In genomic region chr12:50110127-50110761, GRCh38 we compare ENCODE assay signal across 7 cellular contexts. TPM values are rescaled to one million over a fixed set of nuclear protein-coding genes. Genes with fewer than 3 reads are reported as not detected.
DNase-seq lines count a peak whose midpoint lies in the region; ATAC-seq, FAIRE-seq and TF ChIP-seq lines count a peak whose summit lies in the region.

No MANE protein-coding gene starts in this region.

- H3K4me1 Mint-ChIP-seq in osteocyte (ENCODE audit: unreplicated experiment) = peaks cover 34% of the 10 kb centered on the region

- H3K79me2 ChIP-seq in H1 (ENCODE audit: control insufficient read depth in 1 of 2, insufficient read depth in 2 of 2, low read length in 2 of 2) = peaks cover 0 to 13% of the 10 kb centered on the region in 2 experiments; a peak in 2 of 4 replicates

- H3K9me3 ChIP-seq in H1 (ENCODE audit: insufficient read depth in 2 of 2, low read depth in 1 of 2, low read length in 1 of 2) = no peaks in the 10 kb centered on the region

- 0 out of 2 replicates have a peak overlapping the region, but pooled peaks have one; percentile 47 for H2BK5ac ChIP-seq in H1 (ENCODE audit: low read depth, low read length)

- no peak overlapping the region for H4K91ac ChIP-seq in H1 (replicated peaks; ENCODE audit: insufficient read length, low read length)

- H3K9me3 Mint-ChIP-seq in osteocyte (ENCODE audit: unreplicated experiment) = no peaks in the 10 kb centered on the region

- 71% methylated on average over 6 of the region's 8 CpGs; no CpG with 5 or more reads in 1 of the 2 experiments for WGBS in H1 (ENCODE audit: extremely low coverage in 1 of 2, insufficient coverage in 1 of 2, insufficient read length in 1 of 2, insufficient replicate concordance in 2 of 2, low coverage in 1 of 2, low lambda C conversion rate in 2 of 2, missing lambda C conversion rate in 1 of 2), 2 experiments

- H3K4me1 ChIP-seq in H1 (replicated peaks in 1 of 4; ENCODE audit: control insufficient read depth in 3 of 4, insufficient read depth in 4 of 4, low read length in 3 of 4) = peaks cover 10 to 15% (median 12%) of the 10 kb centered on the region in 4 experiments

- TF ChIP-seq EP300 in H1 (IDR thresholded peaks at IDR 0.05; ENCODE audit: borderline replicate concordance in 1 of 2, low read depth in 2 of 2, low read length in 2 of 2) = no peak

- no peak for TF ChIP-seq CTCF in H1 (IDR thresholded peaks at IDR 0.05; ENCODE audit: control extremely low read depth in 1 of 3, insufficient read depth in 1 of 3, low read depth in 1 of 3, low read length in 3 of 3)
- TF ChIP-seq CTCF in osteocyte (IDR thresholded peaks at IDR 0.05) = no peak

- POLR2A ChIA-PET in H1 (lab: Charles Lee; ENCODE audit: partially characterized antibody) = interaction anchor here (0.8 to 27.1 kb wide), 9 partner anchors 16 to 144 kb away, joined by 3 to 457 read pairs (median 6); partner anchors contain the start of genes CERS5, GPD1 and SMARCD1

- FAIRE-seq in GM12892 (lab: Jason Lieb, UNC) (peak; percentile 84), H1 (lab: Jason Lieb, UNC) (no peak)

- CTCF ChIA-PET in H1 (lab: Charles Lee; ENCODE audit: partially characterized antibody) = interaction anchor here (0.6 to 32.9 kb wide), 28 partner anchors 8 to 294 kb away, joined by 3 to 625 read pairs (median 5); partner anchors contain the start of genes CERS5, GPD1, LIMA1 and SMARCD1

- H3K4me3 ChIP-seq in H1 (ENCODE audit: extremely low read depth in 1 of 4, insufficient read depth in 2 of 4, low read depth in 3 of 4, low read length in 4 of 4) = peak overlapping the region in 1 of 4 experiments; percentile 20; a peak in 1 of 8 replicates

- no peaks in the 10 kb centered on the region for H3K36me3 ChIP-seq in H1 (ENCODE audit: control insufficient read depth in 2 of 4, insufficient read depth in 4 of 4, low read length in 3 of 4)

- H3K14ac ChIP-seq in H1 (ENCODE audit: insufficient read length) = no peak overlapping the region

- no peak overlapping the region for H3K56ac ChIP-seq in H1 (replicated peaks; ENCODE audit: insufficient read length, low read depth, low read length)

- H3K27me3 ChIP-seq in H1 (replicated peaks in 1 of 4; ENCODE audit: control insufficient read depth in 3 of 4, extremely low read depth in 1 of 4, insufficient read depth in 3 of 4, low read length in 3 of 4) = no peaks in the 10 kb centered on the region

- peaks cover 0 to 2% of the 10 kb centered on the region in 2 experiments for H4K20me1 ChIP-seq in H1 (replicated peaks in 1 of 2; ENCODE audit: control insufficient read depth in 1 of 2, insufficient read depth in 2 of 2, low read length in 2 of 2)

- H3K79me1 ChIP-seq in H1 (ENCODE audit: low read depth, low read length) = no peaks in the 10 kb centered on the region

- no peak overlapping the region for H3K23ac ChIP-seq in H1 (ENCODE audit: insufficient read length)

- peak overlapping the region; percentile 46; the same call in 1 of the 2 replicates for H2AFZ ChIP-seq in H1 (ENCODE audit: low read length)

- no peaks in the 10 kb centered on the region for H3K36me3 Mint-ChIP-seq in osteocyte (ENCODE audit: unreplicated experiment)

- H3K4me2 ChIP-seq in H1 (ENCODE audit: insufficient read depth in 1 of 2, low read depth in 2 of 2, low read length in 2 of 2) = peak overlapping the region; percentile 68 to 71; a peak in 3 of 4 replicates

- H3K4ac ChIP-seq in H1 (replicated peaks; ENCODE audit: insufficient read length, low read depth, low read length) = no peak overlapping the region

- peak overlapping the region; percentile 68 for H3K18ac ChIP-seq in H1 (ENCODE audit: extremely low read depth, low read length)

- H3K23me2 ChIP-seq in H1 (ENCODE audit: low read depth, low read length) = peaks cover 8% of the 10 kb centered on the region

- H3K4me3 Mint-ChIP-seq in osteocyte (ENCODE audit: unreplicated experiment) = peak overlapping the region; percentile 27

- peak overlapping the region; percentile 95 for H3K27ac Mint-ChIP-seq in osteocyte (ENCODE audit: unreplicated experiment)

- H4K8ac ChIP-seq in H1 (ENCODE audit: extremely low read depth, insufficient read depth, low read length) = 0 out of 2 replicates have a peak overlapping the region, but pooled peaks have one; percentile 35

- ATAC-seq in activated CD4-positive, CD25-positive, alpha-beta regulatory T cell treated with anti-CD3 and anti-CD28 coated beads, Interleukin-2, amount 50 U/mL, for 24 hours = no peak
- no peak for ATAC-seq in GM19467 (IDR thresholded peaks at IDR 0.05; ENCODE audit: unreplicated experiment)

- no peak overlapping the region for H2AK5ac ChIP-seq in H1 (ENCODE audit: low read depth, low read length)

- peak overlapping the region; percentile 88; the same call in 1 of the 2 replicates for H2BK12ac ChIP-seq in H1 (ENCODE audit: low read depth, low read length)

- 0 out of 2 replicates have a peak overlapping the region, but pooled peaks have one; percentile 13 for H2BK15ac ChIP-seq in H1 (ENCODE audit: low read length)

- H3K27me3 Mint-ChIP-seq in osteocyte (ENCODE audit: unreplicated experiment) = no peaks in the 10 kb centered on the region

- no peak overlapping the region for H2BK120ac ChIP-seq in H1 (replicated peaks; ENCODE audit: low read depth, low read length)

- no peak overlapping the region for H3K27ac ChIP-seq in H1 (ENCODE audit: low read depth, low read length)

- peak overlapping the region; percentile 11; the same call in 1 of the 2 replicates for H2BK20ac ChIP-seq in H1 (ENCODE audit: low read length)

- TF ChIP-seq POLR2A in GM12892 (IDR thresholded peaks at IDR 0.05; ENCODE audit: low read depth, low read length) = no peak
- no peak for TF ChIP-seq POLR2A in H1 (IDR thresholded peaks at IDR 0.05; ENCODE audit: control extremely low read depth in 1 of 2, low read depth in 2 of 2, low read length in 2 of 2)

- no peak for TF ChIP-seq RAD21 in H1 (IDR thresholded peaks at IDR 0.05 in 1 of 2, conservative IDR thresholded peaks at IDR 0.05 in 1 of 2; ENCODE audit: low read depth in 2 of 2, low read length in 2 of 2)

- peak; percentile 52 for DNase-seq in GM12892 (ENCODE audit: insufficient read length)
- DNase-seq in NCI-H2171 (lab: John Stamatoyannopoulos, UW) = peak; percentile 78
- peak in 1 of 2 experiments; percentile 48 for DNase-seq in H1 (ENCODE audit: low read depth in 1 of 2, low spot score in 2 of 2)
- no peak for DNase-seq in osteocyte (ENCODE audit: extremely low spot score, unreplicated experiment)
- no peak for DNase-seq in activated gamma-delta T cell (lab: John Stamatoyannopoulos, UW)

- H4K5ac ChIP-seq in H1 (ENCODE audit: insufficient read length, low read depth, low read length) = no peak overlapping the region

- H3K9ac ChIP-seq in H1 (replicated peaks in 1 of 4; ENCODE audit: extremely low read depth in 1 of 4, low read depth in 3 of 4, low read length in 3 of 4) = no peak overlapping the region

RNA-seq across cellular contexts. Expression of gene COX14, which starts 1.8 kb away (rescaled TPM):
- 83.6 TPM for polyA plus RNA-seq in GM12892 (2012; ENCODE audit: missing spikeins)
- total RNA-seq in H1 (2021; fragmentation: NEBNext Ultra II Directional; extraction: Animal tissue kit (Norgen Biotek cat#: 25700)) = 38.5 and 40.1 TPM in 2 replicates
- 84.3 and 102 TPM in 2 replicates for polyA plus RNA-seq in H1 (2011; rRNA removed)
- 79.1 TPM for polyA plus RNA-seq in H1 (2011; cell fraction: cytosol; rRNA removed)
- polyA plus RNA-seq in H1 (2011; cell fraction: nucleus; rRNA removed) = 51.9 TPM
- 47.2 to 55.2 TPM (median 54.2 TPM) in 4 replicates for polyA plus RNA-seq in H1 (2012, experiment 1 of 2)
- polyA plus RNA-seq in H1 (2012, experiment 2 of 2) = 82.9 TPM
- 70.4 TPM for polyA plus RNA-seq in H1 (2013, experiment 1 of 2)
- 71.0 TPM for polyA plus RNA-seq in H1 (2013, experiment 2 of 2)
- polyA minus RNA-seq in H1 (2011; rRNA and poly(A)+ RNA removed) = 22.0 and 26.2 TPM in 2 replicates
- polyA minus RNA-seq in H1 (2011; cell fraction: cytosol; rRNA and poly(A)+ RNA removed) = 15.9 TPM
- 20.6 TPM for polyA minus RNA-seq in H1 (2011; cell fraction: nucleus; rRNA and poly(A)+ RNA removed)
- 41.5 and 54.9 TPM in 2 replicates for total RNA-seq in osteocyte

RNA-seq across cellular contexts. Expression of gene GPD1, which starts 6.4 kb away (rescaled TPM):
- 1.1 TPM for polyA plus RNA-seq in GM12892 (2012; ENCODE audit: missing spikeins)
- total RNA-seq in H1 (2021; fragmentation: NEBNext Ultra II Directional; extraction: Animal tissue kit (Norgen Biotek cat#: 25700)) = 0.74 and 1.2 TPM in 2 replicates
- 0.45 and 0.53 TPM in 2 replicates for polyA plus RNA-seq in H1 (2011; rRNA removed)
- polyA plus RNA-seq in H1 (2011; cell fraction: cytosol; rRNA removed) = 0.88 TPM
- 1.1 TPM for polyA plus RNA-seq in H1 (2011; cell fraction: nucleus; rRNA removed)
- 0.65 to 1.2 TPM (median 0.89 TPM) in 4 replicates for polyA plus RNA-seq in H1 (2012, experiment 1 of 2)
- 0.84 TPM for polyA plus RNA-seq in H1 (2012, experiment 2 of 2)
- 0.14 TPM for polyA plus RNA-seq in H1 (2013, experiment 1 of 2)
- 0.15 TPM for polyA plus RNA-seq in H1 (2013, experiment 2 of 2)
- polyA minus RNA-seq in H1 (2011; rRNA and poly(A)+ RNA removed) = 0.71 and 3.5 TPM in 2 replicates
- polyA minus RNA-seq in H1 (2011; cell fraction: cytosol; rRNA and poly(A)+ RNA removed) = not detected
- polyA minus RNA-seq in H1 (2011; cell fraction: nucleus; rRNA and poly(A)+ RNA removed) = 1.00 TPM
- 0.43 TPM in 1 of 2 replicates, not detected in the other for total RNA-seq in osteocyte

RNA-seq across cellular contexts. Expression of gene SMARCD1, which starts 25.1 kb away (rescaled TPM):
- polyA plus RNA-seq in GM12892 (2012; ENCODE audit: missing spikeins) = 43.4 TPM
- 128 and 140 TPM in 2 replicates for total RNA-seq in H1 (2021; fragmentation: NEBNext Ultra II Directional; extraction: Animal tissue kit (Norgen Biotek cat#: 25700))
- polyA plus RNA-seq in H1 (2011; rRNA removed) = 130 and 134 TPM in 2 replicates
- polyA plus RNA-seq in H1 (2011; cell fraction: cytosol; rRNA removed) = 108 TPM
- polyA plus RNA-seq in H1 (2011; cell fraction: nucleus; rRNA removed) = 163 TPM
- 129 to 179 TPM (median 144 TPM) in 4 replicates for polyA plus RNA-seq in H1 (2012, experiment 1 of 2)
- polyA plus RNA-seq in H1 (2012, experiment 2 of 2) = 124 TPM
- polyA plus RNA-seq in H1 (2013, experiment 1 of 2) = 78.3 TPM
- 77.3 TPM for polyA plus RNA-seq in H1 (2013, experiment 2 of 2)
- 188 TPM in 2 replicates for polyA minus RNA-seq in H1 (2011; rRNA and poly(A)+ RNA removed)
- polyA minus RNA-seq in H1 (2011; cell fraction: cytosol; rRNA and poly(A)+ RNA removed) = 160 TPM
- polyA minus RNA-seq in H1 (2011; cell fraction: nucleus; rRNA and poly(A)+ RNA removed) = 105 TPM
- total RNA-seq in osteocyte = 61.4 and 66.7 TPM in 2 replicates

RNA-seq across cellular contexts. Expression of gene ASIC1, which starts 52.8 kb away (rescaled TPM):
- 0.51 TPM for polyA plus RNA-seq in GM12892 (2012; ENCODE audit: missing spikeins)
- 1.9 and 2.4 TPM in 2 replicates for total RNA-seq in H1 (2021; fragmentation: NEBNext Ultra II Directional; extraction: Animal tissue kit (Norgen Biotek cat#: 25700))
- polyA plus RNA-seq in H1 (2011; rRNA removed) = 3.3 and 4.4 TPM in 2 replicates
- 3.1 TPM for polyA plus RNA-seq in H1 (2011; cell fraction: cytosol; rRNA removed)
- 7.1 TPM for polyA plus RNA-seq in H1 (2011; cell fraction: nucleus; rRNA removed)
- polyA plus RNA-seq in H1 (2012, experiment 1 of 2) = 3.3 to 4.8 TPM (median 4.1 TPM) in 4 replicates
- polyA plus RNA-seq in H1 (2012, experiment 2 of 2) = 2.2 TPM
- 2.1 TPM for polyA plus RNA-seq in H1 (2013, experiment 1 of 2)
- polyA plus RNA-seq in H1 (2013, experiment 2 of 2) = 2.3 TPM
- 2.6 and 2.9 TPM in 2 replicates for polyA minus RNA-seq in H1 (2011; rRNA and poly(A)+ RNA removed)
- polyA minus RNA-seq in H1 (2011; cell fraction: cytosol; rRNA and poly(A)+ RNA removed) = 1.0 TPM
- polyA minus RNA-seq in H1 (2011; cell fraction: nucleus; rRNA and poly(A)+ RNA removed) = 4.3 TPM
- total RNA-seq in osteocyte = 2.1 and 3.0 TPM in 2 replicates

RNA-seq across cellular contexts. Expression of gene CERS5, which starts 56.9 kb away (rescaled TPM):
- polyA plus RNA-seq in GM12892 (2012; ENCODE audit: missing spikeins) = 40.3 TPM
- 58.5 and 69.2 TPM in 2 replicates for total RNA-seq in H1 (2021; fragmentation: NEBNext Ultra II Directional; extraction: Animal tissue kit (Norgen Biotek cat#: 25700))
- polyA plus RNA-seq in H1 (2011; rRNA removed) = 75.8 and 119 TPM in 2 replicates
- 67.9 TPM for polyA plus RNA-seq in H1 (2011; cell fraction: cytosol; rRNA removed)
- polyA plus RNA-seq in H1 (2011; cell fraction: nucleus; rRNA removed) = 66.1 TPM
- 49.6 to 66.4 TPM (median 60.5 TPM) in 4 replicates for polyA plus RNA-seq in H1 (2012, experiment 1 of 2)
- 37.1 TPM for polyA plus RNA-seq in H1 (2012, experiment 2 of 2)
- polyA plus RNA-seq in H1 (2013, experiment 1 of 2) = 49.5 TPM
- 56.9 TPM for polyA plus RNA-seq in H1 (2013, experiment 2 of 2)
- polyA minus RNA-seq in H1 (2011; rRNA and poly(A)+ RNA removed) = 146 TPM in 2 replicates
- polyA minus RNA-seq in H1 (2011; cell fraction: cytosol; rRNA and poly(A)+ RNA removed) = 36.5 TPM
- 80.0 TPM for polyA minus RNA-seq in H1 (2011; cell fraction: nucleus; rRNA and poly(A)+ RNA removed)
- 72.3 and 78.6 TPM in 2 replicates for total RNA-seq in osteocyte

Comparison
In these comparisons a context has a peak if more than half of its experiments do, and no peak if none do; other contexts are left out.
1. DNase-seq: peak in GM12892 (single experiment) and NCI-H2171 (single experiment); none in osteocyte (single experiment) and activated gamma-delta T cell (single experiment).